Comparison of ENCODE assay signal across 8 cellular contexts in genomic region chr3:152199069-152199838, GRCh38.
A peak's percentile ranks its signal among the peaks of the same experiment; 100 is the strongest.
DNase-seq lines count a peak whose midpoint lies in the region; ATAC-seq, FAIRE-seq and TF ChIP-seq lines count a peak whose summit lies in the region.

No MANE protein-coding gene starts in this region.

- H3K4me2 ChIP-seq in MM.1S (ENCODE audit: low read depth, low read length): peak overlapping the region; percentile 67
- H3K4me2 ChIP-seq in endothelial cell of umbilical vein (ENCODE audit: insufficient read depth, low read length): no peak overlapping the region

- FAIRE-seq in endothelial cell of umbilical vein (lab: Jason Lieb, UNC): no peak

- BruUV-seq in endothelial cell of umbilical vein (replicated peaks; lab: Mats Ljungman, UMichigan): no TSS peak

- peaks cover 61% of the 10 kb centered on the region for H3K4me1 Mint-ChIP-seq in activated CD4-positive, alpha-beta T cell treated with anti-CD3 and anti-CD28 coated beads, Interleukin-2, amount 10 ng/mL, durations not matched to agents 24 days and 14 days

- peak overlapping the region; percentile 72 for H3K4me3 Mint-ChIP-seq in activated CD4-positive, alpha-beta T cell treated with anti-CD3 and anti-CD28 coated beads, Interleukin-2, amount 10 ng/mL, durations not matched to agents 24 days and 14 days

- H3K9ac ChIP-seq in MM.1S (ENCODE audit: low read length): peak overlapping the region; percentile 60; the same call in 1 of the 2 replicates
- no peak overlapping the region for H3K9ac ChIP-seq in endothelial cell of umbilical vein (replicated peaks; ENCODE audit: extremely low read depth, insufficient read depth, low read length)
- H3K9ac ChIP-seq in subcutaneous abdominal adipose tissue (ENCODE audit: low read length in 5 of 5): peak overlapping the region in 3 of 5 donors; percentile 8 to 26 (median 21)

- H3K4me1 ChIP-seq in MM.1S (ENCODE audit: low read length) (peaks cover 12% of the 10 kb centered on the region), endothelial cell of umbilical vein (ENCODE audit: control insufficient read depth, extremely low read depth, insufficient read depth, low read length) (peaks cover 17% of the 10 kb centered on the region), subcutaneous abdominal adipose tissue (ENCODE audit: control insufficient read depth in 5 of 5, insufficient read depth in 5 of 5, low read length in 5 of 5) (peaks cover 0 to 56% (median 21%) of the 10 kb centered on the region in 5 donors)

- no peaks in the 10 kb centered on the region for H3K9me2 ChIP-seq in MM.1S (replicated peaks; ENCODE audit: insufficient read depth, low read length)

- no peaks in the 10 kb centered on the region for H3K9me3 ChIP-seq in MM.1S (replicated peaks; ENCODE audit: insufficient read depth, low read length)
- H3K9me3 ChIP-seq in endothelial cell of umbilical vein (replicated peaks; ENCODE audit: control insufficient read depth, insufficient read depth, low read length): no peaks in the 10 kb centered on the region
- no peaks in the 10 kb centered on the region for H3K9me3 ChIP-seq in subcutaneous abdominal adipose tissue (ENCODE audit: control insufficient read depth in 5 of 5, low read length in 5 of 5)

- H3K36me3 Mint-ChIP-seq in activated CD4-positive, alpha-beta T cell treated with anti-CD3 and anti-CD28 coated beads, Interleukin-2, amount 10 ng/mL, durations not matched to agents 24 days and 14 days (ENCODE audit: low read depth): no peaks in the 10 kb centered on the region

- CTCF ChIA-PET in endothelial cell of umbilical vein (lab: Charles Lee): interaction anchor here (0.7 to 1.4 kb wide), 3 partner anchors 10 to 13 kb away, joined by 3 to 6 read pairs (median 4); no protein-coding TSS in a partner anchor

- H3K27ac ChIP-seq in MM.1S (ENCODE audit: low read length) (peak overlapping the region; percentile 75), endothelial cell of umbilical vein (ENCODE audit: insufficient read depth, low read depth, low read length) (no peak overlapping the region), subcutaneous abdominal adipose tissue (ENCODE audit: low read depth, low read length) (peak overlapping the region; percentile 76)

- H3K9me1 ChIP-seq in endothelial cell of umbilical vein (replicated peaks; ENCODE audit: control insufficient read depth, extremely low read depth, insufficient read depth, low read length): no peaks in the 10 kb centered on the region

- TF ChIP-seq CTCF in MM.1S (IDR thresholded peaks at IDR 0.05; ENCODE audit: low read length) (no peak), endothelial cell of umbilical vein (IDR thresholded peaks at IDR 0.05; ENCODE audit: extremely low read depth in 1 of 2, insufficient read depth in 1 of 2, low read depth in 1 of 2, low read length in 2 of 2) (no peak)

- no peaks in the 10 kb centered on the region for H3K9me3 Mint-ChIP-seq in activated CD4-positive, alpha-beta T cell treated with anti-CD3 and anti-CD28 coated beads, Interleukin-2, amount 10 ng/mL, durations not matched to agents 24 days and 14 days

- H3K79me2 ChIP-seq in MM.1S (ENCODE audit: low read length) (peaks cover 49% of the 10 kb centered on the region), endothelial cell of umbilical vein (ENCODE audit: control insufficient read depth, insufficient read depth, low read length) (no peaks in the 10 kb centered on the region)

- POLR2A ChIA-PET in endothelial cell of umbilical vein (lab: Charles Lee): no interaction called here

- H3K27me3 ChIP-seq in MM.1S (replicated peaks; ENCODE audit: insufficient read depth, low read length) (no peaks in the 10 kb centered on the region), endothelial cell of umbilical vein (ENCODE audit: control insufficient read depth in 2 of 2, insufficient read depth in 2 of 2, low read length in 2 of 2) (no peaks in the 10 kb centered on the region), subcutaneous abdominal adipose tissue (ENCODE audit: control insufficient read depth in 5 of 5, insufficient read depth in 4 of 5, low read length in 5 of 5) (no peaks in the 10 kb centered on the region)

- peak; percentile 78 for DNase-seq in activated CD4-positive, alpha-beta T cell treated with anti-CD3 and anti-CD28 coated beads, Interleukin-2, amount 10 ng/mL, durations not matched to agents 24 days and 14 days
- DNase-seq in activated CD4-positive, alpha-beta T cell treated with anti-CD3 and anti-CD28 coated beads, Interleukin-2, amount 50 U/mL, for 1 hour: no peak
- peak; percentile 64 for DNase-seq in MM.1S
- DNase-seq in endothelial cell of umbilical vein (ENCODE audit: low read depth, low spot score): no peak
- no peak for DNase-seq in NCI-H82 treated with DMSO at 0.1 percent for 48 hours (lab: John Stamatoyannopoulos, UW; ENCODE audit: unreplicated experiment)
- no peak for DNase-seq in hepatic stellate cell (ENCODE audit: low spot score)

- H2AFZ ChIP-seq in MM.1S (ENCODE audit: low read length) (peak overlapping the region; percentile 48), endothelial cell of umbilical vein (ENCODE audit: low read depth, low read length) (no peak overlapping the region)

- peaks cover 49% of the 10 kb centered on the region for H3F3A ChIP-seq in MM.1S (ENCODE audit: insufficient read depth, low read length)

- H3K27ac Mint-ChIP-seq in activated CD4-positive, alpha-beta T cell treated with anti-CD3 and anti-CD28 coated beads, Interleukin-2, amount 10 ng/mL, durations not matched to agents 24 days and 14 days: peak overlapping the region; percentile 97

- intact Hi-C loops in activated CD4-positive, alpha-beta T cell treated with anti-CD3 and anti-CD28 coated beads, Interleukin-2, amount 10 ng/mL, durations not matched to agents 24 days and 14 days (cut with micrococcal nuclease): loop anchor here (2.0 to 5.0 kb wide), 2 partner anchors 243 to 994 kb away; no protein-coding TSS in a partner anchor
- intact Hi-C loops in endothelial cell of umbilical vein (cut with micrococcal nuclease): no loop called here

- H3K36me3 ChIP-seq in MM.1S (replicated peaks; ENCODE audit: insufficient read depth, low read length) (no peaks in the 10 kb centered on the region), endothelial cell of umbilical vein (ENCODE audit: control insufficient read depth in 2 of 2, extremely low read depth in 1 of 2, insufficient read depth in 2 of 2, low read length in 2 of 2) (no peaks in the 10 kb centered on the region), subcutaneous abdominal adipose tissue (ENCODE audit: control insufficient read depth in 5 of 5, insufficient read depth in 5 of 5, low read length in 5 of 5) (no peaks in the 10 kb centered on the region)

- no peak for TF ChIP-seq POLR2A in endothelial cell of umbilical vein (IDR thresholded peaks at IDR 0.05; ENCODE audit: low read depth, low read length)

- ATAC-seq in HG02610 (IDR thresholded peaks at IDR 0.05; ENCODE audit: unreplicated experiment): no peak

- dilution Hi-C loops in endothelial cell of umbilical vein (cut with MboI; ENCODE audit: extremely low pct_ligation_motif_present, low sequenced_read_pairs): no loop called here

- H4K20me1 ChIP-seq in MM.1S (ENCODE audit: insufficient read depth, low read length): no peaks in the 10 kb centered on the region
- H4K20me1 ChIP-seq in endothelial cell of umbilical vein (replicated peaks; ENCODE audit: control insufficient read depth, extremely low read depth, insufficient read depth, low read length): no peaks in the 10 kb centered on the region

- no peaks in the 10 kb centered on the region for H3K27me3 Mint-ChIP-seq in activated CD4-positive, alpha-beta T cell treated with anti-CD3 and anti-CD28 coated beads, Interleukin-2, amount 10 ng/mL, durations not matched to agents 24 days and 14 days

- H3K4me3 ChIP-seq in MM.1S (ENCODE audit: low read length) (peak overlapping the region; percentile 49), endothelial cell of umbilical vein (replicated peaks in 1 of 3; ENCODE audit: insufficient read depth in 1 of 3, low read depth in 1 of 3, low read length in 3 of 3) (no peak overlapping the region), subcutaneous abdominal adipose tissue (ENCODE audit: low read depth in 1 of 5, low read length in 5 of 5) (peak overlapping the region in 2 of 5 donors; percentile 33 to 52)

TF ChIP-seq in endothelial cell of umbilical vein, 7 proteins besides CTCF, POLR2A, EP300 and RAD21:
- TF ChIP-seq JUN (IDR thresholded peaks at IDR 0.05; ENCODE audit: borderline replicate concordance, insufficient read depth, insufficient read length, low read depth): no peak
- no peak for TF ChIP-seq MYC (IDR thresholded peaks at IDR 0.05; ENCODE audit: low read depth, low read length)
- no peak for TF ChIP-seq MAX (IDR thresholded peaks at IDR 0.05; ENCODE audit: insufficient read depth, insufficient read length)
- no peak for TF ChIP-seq EZH2 (IDR thresholded peaks at IDR 0.05; ENCODE audit: borderline replicate concordance, low read depth, low read length, severe bottlenecking)
- peak; percentile 12 for TF ChIP-seq FOS (IDR thresholded peaks at IDR 0.05; ENCODE audit: borderline replicate concordance, insufficient read depth, low read length)

Comparison
In these comparisons a context has a peak if more than half of its experiments do, and no peak if none do; other contexts are left out.
1. DNase-seq: peak in activated CD4-positive, alpha-beta T cell treated with anti-CD3 and anti-CD28 coated beads, Interleukin-2, amount 10 ng/mL, durations not matched to agents 24 days and 14 days (single experiment) and MM.1S (single experiment); none in activated CD4-positive, alpha-beta T cell treated with anti-CD3 and anti-CD28 coated beads, Interleukin-2, amount 50 U/mL, for 1 hour (single experiment), endothelial cell of umbilical vein (single experiment), NCI-H82 treated with DMSO at 0.1 percent for 48 hours (single experiment) and hepatic stellate cell (single experiment).